Comparison of ENCODE assay signal across 8 cellular contexts in genomic region chr19:45467456-45468158, GRCh38. TPM values are rescaled to one million over a fixed set of nuclear protein-coding genes. Genes with fewer than 3 reads are reported as not detected.
A peak's percentile ranks its signal among the peaks of the same experiment; 100 is the strongest.
DNase-seq lines count a peak whose midpoint lies in the region; ATAC-seq and TF ChIP-seq lines count a peak whose summit lies in the region.

Gene FOSB (plus strand): TSS chr19:45467996. CDS start chr19:45468587, 591 bp downstream.

- peaks cover 12 to 23% (median 17%) of the 10 kb centered on the region in 3 donors for H3K4me1 Mint-ChIP-seq in IgD-negative memory B cell
- H3K4me1 Mint-ChIP-seq in activated T-cell treated with anti-CD3 and anti-CD28 coated beads, Interleukin-2, amount 50 U/mL, for 4 hours (ENCODE audit: low read depth) = peaks cover 26% of the 10 kb centered on the region

- H3K4me3 Mint-ChIP-seq in IgD-negative memory B cell = peak within 1 kb of the TSS; percentile 92 to 99 (median 98)
- peak within 1 kb of the TSS; percentile 90 for H3K4me3 Mint-ChIP-seq in activated T-cell treated with anti-CD3 and anti-CD28 coated beads, Interleukin-2, amount 50 U/mL, for 4 hours

- peak; percentile 42 for ATAC-seq in GM21367 (IDR thresholded peaks at IDR 0.05; ENCODE audit: unreplicated experiment)
- peak; percentile 7; the same call in 1 of the 2 replicates for ATAC-seq in PC-3
- peak; percentile 32 to 36 for ATAC-seq in activated T-cell treated with anti-CD3 and anti-CD28 coated beads, Interleukin-2, amount 50 U/mL, for 4 hours
- peak; percentile 48 for ATAC-seq in esophagus mucosa

- H3K36me3 ChIP-seq in PC-3 (ENCODE audit: low read depth, low read length) (no peaks in the 10 kb centered on the region), muscle layer of colon (ENCODE audit: insufficient read depth, low read length) (peaks cover 10% of the 10 kb centered on the region)

- H3K9me3 Mint-ChIP-seq in IgD-negative memory B cell = no peaks in the 10 kb centered on the region
- no peaks in the 10 kb centered on the region for H3K9me3 Mint-ChIP-seq in activated T-cell treated with anti-CD3 and anti-CD28 coated beads, Interleukin-2, amount 50 U/mL, for 4 hours

- H2AFZ ChIP-seq in PC-3 (ENCODE audit: low read length) = peak within 1 kb of the TSS; percentile 86

- H3K4me2 ChIP-seq in PC-3 (ENCODE audit: low read length) = peak within 1 kb of the TSS; percentile 97

- H3K27me3 ChIP-seq in PC-3 (ENCODE audit: low read length) (no peaks in the 10 kb centered on the region), muscle layer of colon (ENCODE audit: control insufficient read depth in 1 of 2, insufficient read depth in 2 of 2, low read length in 2 of 2) (no peaks in the 10 kb centered on the region)

- POLR2A ChIA-PET in PC-3 (lab: Charles Lee; ENCODE audit: unreplicated experiment) = interaction anchor here (0.6 to 0.9 kb wide), 10 partner anchors 12 to 441 kb away, joined by 3 to 8 read pairs (median 3); no protein-coding TSS in a partner anchor

- CTCF ChIA-PET in PC-3 (lab: Charles Lee) = interaction anchor here (0.6 to 0.9 kb wide), 2 partner anchors 11 to 23 kb away, joined by 3 to 6 read pairs; no protein-coding TSS in a partner anchor

- DNase-seq in COLO829 (ENCODE audit: low spot score) (peak; percentile 96), PC-3 (peak; percentile 91)
- DNase-seq in activated T-cell treated with anti-CD3 and anti-CD28 coated beads, Interleukin-2, amount 50 U/mL, for 4 hours = peak; percentile 93
- peak; percentile 92 to 93 for DNase-seq in stimulated activated CD8-positive, alpha-beta memory T cell treated with anti-CD3 and anti-CD28 coated beads, Interleukin-7, amount 100 ng/mL, for 1 hour (ENCODE audit: low read depth in 2 of 2)

- H3K79me2 ChIP-seq in PC-3 (ENCODE audit: low read length) = peaks cover 16% of the 10 kb centered on the region

- H3K9ac ChIP-seq in PC-3 (ENCODE audit: low read length) = peak within 1 kb of the TSS; percentile 89
- peak within 1 kb of the TSS; percentile 89 for H3K9ac ChIP-seq in muscle layer of colon (ENCODE audit: low read length)

- no peaks in the 10 kb centered on the region for H3K36me3 Mint-ChIP-seq in IgD-negative memory B cell
- H3K36me3 Mint-ChIP-seq in activated T-cell treated with anti-CD3 and anti-CD28 coated beads, Interleukin-2, amount 50 U/mL, for 4 hours (ENCODE audit: insufficient read depth) = peaks cover 10% of the 10 kb centered on the region

- H3K9me3 ChIP-seq in PC-3 (ENCODE audit: low read length) = no peaks in the 10 kb centered on the region
- H3K9me3 ChIP-seq in muscle layer of colon (ENCODE audit: low read length) = no peaks in the 10 kb centered on the region

- BruUV-seq in PC-3 (replicated peaks; lab: Mats Ljungman, UMichigan) = no TSS peak

- no peaks in the 10 kb centered on the region for H3K9me2 ChIP-seq in PC-3 (replicated peaks; ENCODE audit: low read length)

- TF ChIP-seq CTCF in PC-3 (conservative IDR thresholded peaks at IDR 0.05; ENCODE audit: low read depth, low read length) = 0 out of 2 replicates have a peak, but pooled peaks have one; percentile 11

- peak within 1 kb of the TSS; percentile 79 for H3K4me3 ChIP-seq in PC-3 (ENCODE audit: low read length)
- peak within 1 kb of the TSS; percentile 63 to 91 for H3K4me3 ChIP-seq in muscle layer of colon (ENCODE audit: low read depth in 1 of 2, low read length in 2 of 2)

- intact Hi-C loops in PC-3 (cut with micrococcal nuclease) = loop anchor here (2.0 kb wide), 1 partner anchor 17 kb away; no protein-coding TSS in a partner anchor

- peak within 1 kb of the TSS; percentile 81 for H3K27ac ChIP-seq in PC-3 (ENCODE audit: low read length)
- peak within 1 kb of the TSS; percentile 86 for H3K27ac ChIP-seq in muscle layer of colon (ENCODE audit: low read depth, low read length)

- H3F3A ChIP-seq in PC-3 (ENCODE audit: low read length, unreplicated experiment) = no peaks in the 10 kb centered on the region

- H4K20me1 ChIP-seq in PC-3 (ENCODE audit: low read length) = peaks cover 33% of the 10 kb centered on the region

- peak within 1 kb of the TSS; percentile 99 to 100 (median 99) for H3K27ac Mint-ChIP-seq in IgD-negative memory B cell

- peaks cover 11% of the 10 kb centered on the region for H3K4me1 ChIP-seq in PC-3 (ENCODE audit: insufficient read depth, low read length)
- peaks cover 24% of the 10 kb centered on the region for H3K4me1 ChIP-seq in muscle layer of colon (ENCODE audit: insufficient read depth, low read length)

- H3K27me3 Mint-ChIP-seq in IgD-negative memory B cell = peaks cover 17% of the 10 kb centered on the region
- H3K27me3 Mint-ChIP-seq in activated T-cell treated with anti-CD3 and anti-CD28 coated beads, Interleukin-2, amount 50 U/mL, for 4 hours (ENCODE audit: low read depth) = peaks cover 1% of the 10 kb centered on the region

RNA-seq across cellular contexts. Expression of gene FOSB, which starts in this region (rescaled TPM):
- 48.1 TPM for polyA plus RNA-seq in IgD-negative memory B cell
- total RNA-seq in PC-3 (2014; rRNA removed) (35.8 and 60.5 TPM in 2 replicates), esophagus mucosa (2.5 TPM)
- total RNA-seq in activated T-cell treated with anti-CD3 and anti-CD28 coated beads, Interleukin-2, amount 50 U/mL, for 4 hours = 10 to 100 TPM; 10.5 to 13.4 (median 13.2) TPM

Comparison
In these comparisons a context has a peak if more than half of its experiments do, and no peak if none do; other contexts are left out.
1. Peak in every context shown above with its lines: DNase-seq, ATAC-seq, H3K4me3 ChIP-seq and H3K27ac ChIP-seq.